20 cellular contexts compared by ENCODE assay signal in genomic region chr12:24803406-24804245, GRCh38.
A peak's percentile ranks its signal among the peaks of the same experiment; 100 is the strongest.
DNase-seq lines count a peak whose midpoint lies in the region; ATAC-seq, FAIRE-seq and TF ChIP-seq lines count a peak whose summit lies in the region.
"Had no signal": no experiment of that assay in that cellular context is flagged by ENCODE, and none has a peak within 500 bp of the region (broad histone marks: within the 10 kb centered on the region; RNA-seq: fewer than 3 reads in every experiment).

No MANE protein-coding gene starts in this region.

- H3K4me3 ChIP-seq in GM12878: no peak overlapping the region
- no peak overlapping the region for H3K4me3 ChIP-seq in BE2C (ENCODE audit: low read depth, low read length)
- H3K4me3 ChIP-seq: heart left ventricle, PC-9, right lobe of liver, upper lobe of left lung had no signal

- H2AFZ ChIP-seq in GM12878 (ENCODE audit: control insufficient read depth, low read depth, low read length): no peak overlapping the region
- H2AFZ ChIP-seq: PC-9 had no signal

- FAIRE-seq in GM12878 (lab: Jason Lieb, UNC): no peak

- TF ChIP-seq RAD21 in GM12878 (IDR thresholded peaks at IDR 0.05; ENCODE audit: insufficient read depth, low read depth, low read length): no peak

- TF ChIP-seq CTCF in GM12878 (IDR thresholded peaks at IDR 0.05 in 2 of 3, conservative IDR thresholded peaks at IDR 0.05 in 1 of 3; ENCODE audit: control insufficient read depth in 2 of 3, extremely low read depth in 1 of 3, insufficient read depth in 1 of 3, low read depth in 3 of 3, low read length in 3 of 3): no peak
- no peak for TF ChIP-seq CTCF in BE2C (IDR thresholded peaks at IDR 0.05; ENCODE audit: low read depth, low read length)

- no peak overlapping the region for H3K9ac ChIP-seq in GM12878 (ENCODE audit: control insufficient read depth, insufficient read depth, low read length)

- no peak overlapping the region for H3K27ac ChIP-seq in GM12878 (ENCODE audit: control insufficient read depth, insufficient read depth)
- H3K27ac ChIP-seq: heart left ventricle, PC-9, right lobe of liver, upper lobe of left lung had no signal

- H3K36me3 ChIP-seq in GM12878 (ENCODE audit: control insufficient read depth in 2 of 2, insufficient read depth in 2 of 2, low read length in 1 of 2) (no peaks in the 10 kb centered on the region), BE2C (no peaks in the 10 kb centered on the region)
- H3K36me3 ChIP-seq: heart left ventricle, right lobe of liver, upper lobe of left lung had no signal

- H3K4me1 ChIP-seq in GM12878 (ENCODE audit: control insufficient read depth, insufficient read depth, low read length): no peaks in the 10 kb centered on the region
- H3K4me1 ChIP-seq in BE2C: no peaks in the 10 kb centered on the region
- H3K4me1 ChIP-seq: right lobe of liver had no signal

- no peaks in the 10 kb centered on the region for H3K27me3 ChIP-seq in GM12878 (replicated peaks in 1 of 2; ENCODE audit: control insufficient read depth in 2 of 2, insufficient read depth in 2 of 2, low read length in 1 of 2)
- H3K27me3 ChIP-seq in BE2C: no peaks in the 10 kb centered on the region
- H3K27me3 ChIP-seq: heart left ventricle, right lobe of liver, upper lobe of left lung had no signal

- no TSS peak for BruUV-seq in GM12878 (replicated peaks; lab: Mats Ljungman, UMichigan)

- RAD21 ChIA-PET in GM12878 (lab: Charles Lee; ENCODE audit: unreplicated experiment): interaction anchor here (0.8 to 0.9 kb wide), 2 partner anchors 31 to 35 kb away, joined by 3 to 4 read pairs; no protein-coding TSS in a partner anchor

- SMC1A ChIA-PET in GM12878 (lab: Charles Lee; ENCODE audit: uncharacterized antibody, unreplicated experiment): interaction anchor here (0.7 to 1.8 kb wide), 4 partner anchors 8 to 18 kb away, joined by 3 to 9 read pairs (median 4); no protein-coding TSS in a partner anchor

- intact Hi-C loops in Right ventricle myocardium inferior (cut with DNase I) (no loop called here), left ventricle myocardium superior (cut with micrococcal nuclease) (no loop called here), GM12878 (cut with micrococcal nuclease; ENCODE audit: unreplicated experiment) (no loop called here)

- peaks cover 6% of the 10 kb centered on the region; the same call in 2 of the 3 replicates for H3K9me3 ChIP-seq in GM12878 (replicated peaks; ENCODE audit: control insufficient read depth, insufficient read depth, low read length)
- H3K9me3 ChIP-seq in BE2C: no peaks in the 10 kb centered on the region
- H3K9me3 ChIP-seq: right lobe of liver had no signal

- H3K4me2 ChIP-seq in GM12878 (ENCODE audit: control insufficient read depth, insufficient read depth): no peak overlapping the region
- H3K4me2 ChIP-seq: PC-9 had no signal

- no peak for TF ChIP-seq POLR2A in GM12878 (IDR thresholded peaks at IDR 0.05; ENCODE audit: low read depth, low read length)

- 60% methylated on average over 5 of the region's 5 CpGs for WGBS in GM12878 (ENCODE audit: insufficient coverage, insufficient replicate concordance, low lambda C conversion rate, missing lambda C conversion rate)

- CTCF ChIA-PET in GM12878 (lab: Yijun Ruan, JAX): interaction anchor here (1.2 to 2.7 kb wide), 2 partner anchors 9 to 10 kb away, joined by 3 to 14 read pairs; no protein-coding TSS in a partner anchor

- in situ Hi-C loops in GM12878 (cut with MboI): no loop called here

- no peaks in the 10 kb centered on the region for H4K20me1 ChIP-seq in GM12878 (ENCODE audit: control insufficient read depth, insufficient read depth)

- TF ChIP-seq EP300 in GM12878 (IDR thresholded peaks at IDR 0.05; ENCODE audit: borderline replicate concordance in 1 of 2, control insufficient read depth in 1 of 2, low read depth in 2 of 2, low read length in 2 of 2): no peak

- ATAC-seq in Right ventricle myocardium inferior (no peak), left ventricle myocardium superior (no peak), GM12878 (no peak; the same call in 2 of the 3 replicates), esophagus mucosa (no peak)
- ATAC-seq: activated naive CD4-positive, alpha-beta T cell treated with anti-CD3 and anti-CD28 coated beads, Interleukin-2, amount 50 U/mL, for 72 hours; heart left ventricle; right lobe of liver; WTC11 had no signal

- no peaks in the 10 kb centered on the region for H3K79me2 ChIP-seq in GM12878 (ENCODE audit: control insufficient read depth, insufficient read depth, low read length)

- DNase-seq in Right ventricle myocardium inferior (ENCODE audit: missing footprints): peak; percentile 46
- no peak for DNase-seq in left ventricle myocardium superior
- DNase-seq in NOMO-1 (lab: John Stamatoyannopoulos, UW; ENCODE audit: unreplicated experiment in 2 of 2): peak; percentile 82 to 95
- no peak for DNase-seq in GM12878 (ENCODE audit: low read depth, low spot score)
- no peak for DNase-seq in NCI-H187 (lab: John Stamatoyannopoulos, UW)
- DNase-seq in HT-29 (ENCODE audit: low spot score): no peak
- no peak for DNase-seq in BE2C
- DNase-seq: activated T-cell treated with anti-CD3 and anti-CD28 coated beads, Interleukin-2, amount 50 U/mL, for 48 hours; aorta; CD4-positive, alpha-beta memory T cell; dermis blood vessel endothelial cell; heart left ventricle; NCI-H187 treated with DMSO at 0.1 percent for 48 hours; PC-9; posterior cingulate gyrus; right lobe of liver; upper lobe of left lung had no signal

- POLR2A ChIA-PET in GM12878 (lab: Charles Lee): no interaction called here

TF ChIP-seq in GM12878, 131 proteins besides CTCF, POLR2A, EP300 and RAD21:
- TF ChIP-seq MTA2 (IDR thresholded peaks at IDR 0.05; ENCODE audit: low read depth) (peak; percentile 46; the same call in 1 of the 2 replicates), RELA (IDR thresholded peaks at IDR 0.05; ENCODE audit: borderline replicate concordance, partially characterized antibody) (no peak)

Comparison
In these comparisons a context has a peak if more than half of its experiments do, and no peak if none do; other contexts are left out.
1. DNase-seq: peak in Right ventricle myocardium inferior (single experiment) and NOMO-1 (2 of 2); none in left ventricle myocardium superior (single experiment), GM12878 (single experiment), NCI-H187 (0 of 2), HT-29 (single experiment) and BE2C (single experiment).